ENCODE assay signal across 9 cellular contexts in genomic region chr19:4911314-4911713, GRCh38. TPM values are rescaled to one million over a fixed set of nuclear protein-coding genes. Genes with fewer than 3 reads are reported as not detected.
A peak's percentile ranks its signal among the peaks of the same experiment; 100 is the strongest.
DNase-seq lines count a peak whose midpoint lies in the region; ATAC-seq, FAIRE-seq and TF ChIP-seq lines count a peak whose summit lies in the region.
"Had no signal": no experiment of that assay in that cellular context is flagged by ENCODE, and none has a peak within 500 bp of the region (broad histone marks: within the 10 kb centered on the region; RNA-seq: fewer than 3 reads in every experiment).

No MANE protein-coding gene starts in this region.

- RAD21 ChIA-PET in HCT116 (lab: Charles Lee; ENCODE audit: low non-redundant PET in 1 of 2, low total read pairs in 2 of 2, uncharacterized antibody in 2 of 2, unreplicated experiment in 2 of 2), result interaction anchor here (0.7 to 1.9 kb wide), 10 partner anchors 12 to 102 kb away, joined by 3 to 15 read pairs (median 4); partner anchors contain the start of gene PLIN3 (in 2 of the 2)

- peak overlapping the region; percentile 3 for H3K18ac ChIP-seq in mesendoderm (ENCODE audit: low read length)

- DNase-seq in A673 (ENCODE audit: low spot score), result peak; percentile 36
- no peak for DNase-seq in HCT116 (ENCODE audit: low read depth, low spot score)
- DNase-seq in mesendoderm, result no peak
- no peak for DNase-seq in NCI-H1417 (lab: John Stamatoyannopoulos, UW)
- DNase-seq in pancreas, result no peak
- DNase-seq in AG08395 (ENCODE audit: low spot score), result no peak
- no peak for DNase-seq in uterus

- BruUV-seq in A673 (replicated peaks; lab: Mats Ljungman, UMichigan), result TSS peak; percentile 19
- TSS peak; percentile 45 for BruUV-seq in HCT116 (replicated peaks; lab: Mats Ljungman, UMichigan)

- no peak for FAIRE-seq in pancreas (lab: Jason Lieb, UNC)

- no peak for TF ChIP-seq RAD21 in HCT116 (IDR thresholded peaks at IDR 0.05; ENCODE audit: low read depth)

- H3K9me2 ChIP-seq in HCT116 (ENCODE audit: insufficient read depth), result no peaks in the 10 kb centered on the region

- TF ChIP-seq POLR2A in HCT116 (IDR thresholded peaks at IDR 0.05; ENCODE audit: borderline replicate concordance, extremely low read depth, insufficient read depth, insufficient read length) (no peak), uterus (IDR thresholded peaks at IDR 0.05) (no peak)

- ATAC-seq in HCT116 (no peak), pancreas (no peak)

- H2BK15ac ChIP-seq in mesendoderm (replicated peaks; ENCODE audit: low read depth), result no peak overlapping the region

- H3K4me2 ChIP-seq in HCT116 (ENCODE audit: low read length) (peak overlapping the region; percentile 100), mesendoderm (ENCODE audit: low read length) (peak overlapping the region; percentile 17)

- no peak overlapping the region for H2AFZ ChIP-seq in HCT116 (ENCODE audit: low read depth, low read length, poor library complexity, severe bottlenecking)

- no peak overlapping the region for H4K5ac ChIP-seq in mesendoderm (ENCODE audit: low read length)

- WGBS in mesendoderm (ENCODE audit: extremely low coverage, insufficient coverage, low lambda C conversion rate), result no CpG with 5 or more reads among the region's 15 CpGs
- 52 to 53% methylated on average over 15 of the region's 15 CpGs for WGBS in pancreas, 2 donors

- CTCF ChIA-PET in A673 (lab: Charles Lee), result interaction anchor here (0.5 to 2.3 kb wide), 6 partner anchors 38 to 1116 kb away, joined by 3 to 25 read pairs (median 6); no protein-coding TSS in a partner anchor
- CTCF ChIA-PET in HCT116 (lab: Charles Lee), result interaction anchor here (0.6 to 4.3 kb wide), 12 partner anchors 14 to 120 kb away, joined by 3 to 78 read pairs (median 6); partner anchors contain the start of genes FEM1A and PLIN3

- H3K79me1 ChIP-seq in mesendoderm (ENCODE audit: low read length), result peaks cover 23% of the 10 kb centered on the region

- H2BK5ac ChIP-seq in mesendoderm (ENCODE audit: low read length), result no peak overlapping the region

- H2AK5ac ChIP-seq in mesendoderm (ENCODE audit: low read length), result no peak overlapping the region

- H3K9ac ChIP-seq in HCT116 (ENCODE audit: low read length) (peak overlapping the region; percentile 98), mesendoderm (ENCODE audit: low read length) (peak overlapping the region; percentile 76)

- no peak overlapping the region for H4K8ac ChIP-seq in mesendoderm (ENCODE audit: low read depth, low read length)

- H3K36me3 ChIP-seq in A673 (ENCODE audit: insufficient read depth, low read length, poor library complexity, severe bottlenecking), result peaks cover 54% of the 10 kb centered on the region
- peaks cover 0 to 39% of the 10 kb centered on the region in 2 experiments; a peak in 1 of 4 replicates for H3K36me3 ChIP-seq in HCT116 (ENCODE audit: control insufficient read depth in 1 of 2, insufficient read depth in 2 of 2, low read length in 2 of 2)
- H3K36me3 ChIP-seq in mesendoderm (ENCODE audit: control insufficient read depth, insufficient read depth, low read length), result peaks cover 4% of the 10 kb centered on the region
- H3K36me3 ChIP-seq in pancreas, result no peaks in the 10 kb centered on the region
- no peaks in the 10 kb centered on the region for H3K36me3 ChIP-seq in uterus

- H3K9me3 ChIP-seq in A673 (ENCODE audit: low read depth, low read length, poor library complexity, severe bottlenecking) (no peaks in the 10 kb centered on the region), HCT116 (ENCODE audit: control insufficient read depth in 1 of 2, insufficient read depth in 1 of 2, low read depth in 1 of 2, low read length in 2 of 2) (no peaks in the 10 kb centered on the region), pancreas (no peaks in the 10 kb centered on the region), uterus (no peaks in the 10 kb centered on the region)

- no peak overlapping the region for H3K4ac ChIP-seq in mesendoderm (ENCODE audit: low read depth, low read length)

- H3K4me1 ChIP-seq in A673 (ENCODE audit: insufficient read depth, low read length, poor library complexity, severe bottlenecking), result peaks cover 40% of the 10 kb centered on the region
- peaks cover 60 to 73% of the 10 kb centered on the region in 2 experiments for H3K4me1 ChIP-seq in HCT116 (ENCODE audit: control insufficient read depth in 1 of 2, insufficient read depth in 2 of 2, low read length in 2 of 2)
- H3K4me1 ChIP-seq in mesendoderm (ENCODE audit: control insufficient read depth, low read depth, low read length), result no peaks in the 10 kb centered on the region
- peaks cover 0 to 11% (median 9%) of the 10 kb centered on the region in 3 donors for H3K4me1 ChIP-seq in pancreas
- peaks cover 4 to 23% of the 10 kb centered on the region in 2 donors for H3K4me1 ChIP-seq in uterus

- no peak overlapping the region for H3K23ac ChIP-seq in mesendoderm (ENCODE audit: low read length)

- POLR2A ChIA-PET in A673 (lab: Charles Lee; ENCODE audit: low non-redundant PET), result interaction anchor here (0.6 to 1.0 kb wide), 3 partner anchors 101 to 407 kb away, joined by 3 to 4 read pairs (median 3); no protein-coding TSS in a partner anchor
- POLR2A ChIA-PET in HCT116 (lab: Charles Lee), result interaction anchor here (1.0 to 6.3 kb wide), 5 partner anchors 38 to 101 kb away, joined by 4 to 54 read pairs (median 8); partner anchors contain the start of genes KDM4B and PLIN3

- no peak overlapping the region for H2BK120ac ChIP-seq in mesendoderm (ENCODE audit: low read depth, low read length)

- H3K27ac ChIP-seq in A673 (ENCODE audit: low read depth, low read length, poor library complexity, severe bottlenecking), result peak overlapping the region; percentile 91
- H3K27ac ChIP-seq in HCT116 (ENCODE audit: low read depth, low read length), result peak overlapping the region; percentile 98
- peak overlapping the region; percentile 66 for H3K27ac ChIP-seq in angular gyrus (ENCODE audit: low read depth, low read length)
- H3K27ac ChIP-seq in mesendoderm (ENCODE audit: low read depth, low read length), result no peak overlapping the region
- no peak overlapping the region for H3K27ac ChIP-seq in pancreas
- peak overlapping the region in 1 of 2 donors; percentile 42 for H3K27ac ChIP-seq in uterus

- H3K56ac ChIP-seq in mesendoderm (ENCODE audit: low read length), result peak overlapping the region; percentile 91

- H3K79me2 ChIP-seq in HCT116 (ENCODE audit: insufficient read depth, low read length), result peaks cover 61% of the 10 kb centered on the region
- peaks cover 52% of the 10 kb centered on the region for H3K79me2 ChIP-seq in mesendoderm (ENCODE audit: control insufficient read depth, insufficient read depth, low read length)

- H3K4me3 ChIP-seq in A673 (ENCODE audit: low read depth, low read length, poor library complexity, severe bottlenecking) (peak overlapping the region; percentile 62), HCT116 (replicated peaks in 1 of 2; ENCODE audit: low read depth in 1 of 2, low read length in 2 of 2) (peak overlapping the region; percentile 55 to 90), mesendoderm (ENCODE audit: low read length) (no peak overlapping the region), pancreas (peak overlapping the region in 1 of 4 donors; percentile 1), uterus (peak overlapping the region in 1 of 2 donors; percentile 20)

- H4K20me1 ChIP-seq in HCT116 (ENCODE audit: insufficient read depth), result peaks cover 13% of the 10 kb centered on the region; the same call in 1 of the 2 replicates

- H3K27me3 ChIP-seq in A673 (replicated peaks; ENCODE audit: insufficient read depth, low read depth, low read length, poor library complexity) (no peaks in the 10 kb centered on the region), HCT116 (ENCODE audit: insufficient read depth, low read length) (no peaks in the 10 kb centered on the region), mesendoderm (ENCODE audit: insufficient read depth, low read length, poor library complexity) (no peaks in the 10 kb centered on the region), pancreas (no peaks in the 10 kb centered on the region), uterus (peaks cover 0 to 4% of the 10 kb centered on the region in 2 donors)

- TF ChIP-seq CTCF in A673 (conservative IDR thresholded peaks at IDR 0.05; ENCODE audit: low read depth, low read length) (no peak), HCT116 (IDR thresholded peaks at IDR 0.05 in 2 of 3, conservative IDR thresholded peaks at IDR 0.05 in 1 of 3; ENCODE audit: borderline replicate concordance in 1 of 3, insufficient read depth in 1 of 3, low read depth in 2 of 3, low read length in 2 of 3) (no peak), pancreas (IDR thresholded peaks at IDR 0.05) (no peak), uterus (IDR thresholded peaks at IDR 0.05) (no peak)

- intact Hi-C loops in A673 (cut with micrococcal nuclease; ENCODE audit: unreplicated experiment), result loop anchor here (2.0 kb wide), 2 partner anchors 39 to 101 kb away; no protein-coding TSS in a partner anchor
- intact Hi-C loops in HCT116 (cut with micrococcal nuclease), result loop anchor here (1.0 to 10.0 kb wide), 3 partner anchors 39 to 123 kb away; partner anchors contain the start of gene KDM4B
- intact Hi-C loops in pancreas (cut with DNase I), result loop anchor here in 1 of 3 donors (5.0 kb wide), 2 partner anchors 39 to 99 kb away; no protein-coding TSS in a partner anchor
- intact Hi-C loops in uterus (cut with DNase I; ENCODE audit: low total_unique reads), result loop anchor here (2.0 kb wide), 1 partner anchor 41 kb away; no protein-coding TSS in a partner anchor

RNA-seq across cellular contexts. Expression of gene UHRF1, which starts 2.0 kb away (rescaled TPM):
- total RNA-seq in A673 (2021) (192 and 203 TPM in 2 replicates), HCT116 (2021; ENCODE audit: unreplicated experiment) (109 TPM), pancreas (1 to 10 TPM in 3 of 6 donors, under 1 TPM in 3; 0.28 to 1.7 (median 0.96) TPM), uterus (10 to 100 TPM in 1 of 4 donors, under 1 TPM in 2, not detected in 1; 0.46 to 21.8 (median 0.77) TPM)
- 41.2 and 41.3 TPM in 2 replicates for polyA plus RNA-seq in HCT116 (2012)
- 38.1 TPM for polyA plus RNA-seq in mesendoderm (2013, experiment 1 of 2)
- polyA plus RNA-seq in mesendoderm (2013, experiment 2 of 2), result 38.3 TPM
- under 1 TPM; 0.45 to 0.84 TPM for polyA plus RNA-seq in pancreas

RNA-seq across cellular contexts. Expression of gene ARRDC5, which starts 8.6 kb away (rescaled TPM):
- total RNA-seq in A673 (2021) (not detected in 2 replicates), HCT116 (2021; ENCODE audit: unreplicated experiment) (not detected), pancreas (under 1 TPM in 3 of 6 donors, not detected in 3; 0.12 to 0.15 (median 0.14) TPM), uterus (under 1 TPM in 2 of 4 donors, not detected in 2; 0.26 to 0.70 TPM)
- not detected in 2 replicates for polyA plus RNA-seq in HCT116 (2012)
- not detected for polyA plus RNA-seq in mesendoderm (2013, experiment 1 of 2)
- not detected for polyA plus RNA-seq in mesendoderm (2013, experiment 2 of 2)
- polyA plus RNA-seq in pancreas, result under 1 TPM in 1 of 2 donors, not detected in 1; 0.09 TPM
- total RNA-seq: glomerular endothelial cell had no signal

RNA-seq across cellular contexts. Expression of gene PLIN3, which starts 43.8 kb away (rescaled TPM):
- 30.6 and 39.9 TPM in 2 replicates for total RNA-seq in A673 (2021)
- total RNA-seq in HCT116 (2021; ENCODE audit: unreplicated experiment), result 207 TPM
- polyA plus RNA-seq in HCT116 (2012), result 219 and 273 TPM in 2 replicates
- polyA plus RNA-seq in mesendoderm (2013, experiment 1 of 2), result 27.5 TPM
- 28.8 TPM for polyA plus RNA-seq in mesendoderm (2013, experiment 2 of 2)
- 10 to 100 TPM in 5 of 6 donors, 1 to 10 TPM in 1; 9.3 to 27.5 (median 13.0) TPM for total RNA-seq in pancreas
- 10 to 100 TPM in 1 of 2 donors, 1 to 10 TPM in 1; 9.6 to 34.2 TPM for polyA plus RNA-seq in pancreas
- 10 to 100 TPM; 18.7 to 60.8 (median 27.9) TPM for total RNA-seq in uterus

RNA-seq across cellular contexts. Expression of gene KDM4B, which starts 57.6 kb away (rescaled TPM):
- total RNA-seq in A673 (2021) (30.0 and 34.8 TPM in 2 replicates), HCT116 (2021; ENCODE audit: unreplicated experiment) (35.9 TPM), pancreas (10 to 100 TPM; 13.8 to 22.7 (median 18.5) TPM), uterus (10 to 100 TPM; 18.4 to 94.7 (median 25.6) TPM)
- 27.3 and 29.2 TPM in 2 replicates for polyA plus RNA-seq in HCT116 (2012)
- 8.5 TPM for polyA plus RNA-seq in mesendoderm (2013, experiment 1 of 2)
- polyA plus RNA-seq in mesendoderm (2013, experiment 2 of 2), result 8.4 TPM
- polyA plus RNA-seq in pancreas, result 10 to 100 TPM; 15.0 to 24.0 TPM

Comparison
In these comparisons a context has a peak if more than half of its experiments do, and no peak if none do; other contexts are left out.
1. H3K27ac ChIP-seq: peak in A673 (single experiment), HCT116 (single experiment) and angular gyrus (single experiment); none in mesendoderm (single experiment) and pancreas (0 of 4).